In genomic region chr9:77648458-77649108, GRCh38 we compare ENCODE assay signal across 8 cellular contexts. TPM values are rescaled to one million over a fixed set of nuclear protein-coding genes. Genes with fewer than 3 reads are reported as not detected.
DNase-seq lines count a peak whose midpoint lies in the region; ATAC-seq and TF ChIP-seq lines count a peak whose summit lies in the region.

No MANE protein-coding gene starts in this region.

- peaks cover 20% of the 10 kb centered on the region for H3K27me3 ChIP-seq in effector memory CD4-positive, alpha-beta T cell (replicated peaks; ENCODE audit: control insufficient read depth, insufficient read depth, low read length, poor library complexity, severe bottlenecking)
- peaks cover 9% of the 10 kb centered on the region for H3K27me3 ChIP-seq in transverse colon

- H3K9me3 ChIP-seq in effector memory CD4-positive, alpha-beta T cell (ENCODE audit: control insufficient read depth, low read length) = no peaks in the 10 kb centered on the region
- no peaks in the 10 kb centered on the region for H3K9me3 ChIP-seq in transverse colon

- 0 to 8% methylated on average over 8 to 21 of the region's 37 CpGs for WGBS in transverse colon (ENCODE audit: low coverage in 1 of 2), 2 donors

- no peak for TF ChIP-seq CTCF in transverse colon (IDR thresholded peaks at IDR 0.05)

- intact Hi-C loops in transverse colon (cut with DNase I; ENCODE audit: low total_unique reads) = no loop called here

- H3K4me1 ChIP-seq in effector memory CD4-positive, alpha-beta T cell (ENCODE audit: control insufficient read depth, insufficient read depth, low read length, poor library complexity, severe bottlenecking) = peaks cover 10% of the 10 kb centered on the region
- H3K4me1 ChIP-seq in transverse colon = peaks cover 0 to 26% (median 11%) of the 10 kb centered on the region in 4 donors

- ATAC-seq in HG03354 (IDR thresholded peaks at IDR 0.05; ENCODE audit: poor library complexity, severe bottlenecking, unreplicated experiment) = no peak

- TF ChIP-seq EP300 in transverse colon (IDR thresholded peaks at IDR 0.05; ENCODE audit: low read depth) = no peak

- no peak overlapping the region for H3K27ac ChIP-seq in effector memory CD4-positive, alpha-beta T cell (ENCODE audit: insufficient read depth, low read length, poor library complexity, severe bottlenecking)
- peak overlapping the region; percentile 75 to 84 (median 80) for H3K27ac ChIP-seq in transverse colon

- no peaks in the 10 kb centered on the region for H3K36me3 ChIP-seq in effector memory CD4-positive, alpha-beta T cell (ENCODE audit: control insufficient read depth, insufficient read depth, low read length)
- no peaks in the 10 kb centered on the region for H3K36me3 ChIP-seq in transverse colon

- in situ Hi-C loops in transverse colon (cut with MboI; ENCODE audit: low pct_ligation_motif_present in 1 of 4, low pct_unique_long_range_greater_than_20kb in 1 of 4, low sequenced_read_pairs in 3 of 4) = loop anchor here in 1 of 4 donors (25.0 kb wide), 1 partner anchor 186 kb away; no protein-coding TSS in a partner anchor

- H3K4me3 ChIP-seq in effector memory CD4-positive, alpha-beta T cell (ENCODE audit: insufficient read depth, low read depth, low read length, poor library complexity, severe bottlenecking) = peak overlapping the region; percentile 29
- peak overlapping the region; percentile 15 to 64 (median 55) for H3K4me3 ChIP-seq in transverse colon

- peak; percentile 63 for TF ChIP-seq POLR2A in transverse colon (IDR thresholded peaks at IDR 0.05)

- peak; percentile 38 for DNase-seq in EL
- peak; percentile 71 for DNase-seq in NCI-H510A (lab: John Stamatoyannopoulos, UW)
- DNase-seq in effector memory CD4-positive, alpha-beta T cell = no peak
- DNase-seq in medulla oblongata (ENCODE audit: extremely low spot score) = peak; percentile 41
- peak; percentile 71 for DNase-seq in transverse colon
- no peak for DNase-seq in NCI-H1930 (lab: John Stamatoyannopoulos, UW)
- DNase-seq in central memory CD4-positive, alpha-beta T cell = no peak

RNA-seq across cellular contexts. Expression of gene GNA14, which starts 0.5 kb away (rescaled TPM):
- total RNA-seq in transverse colon = 10 to 100 TPM in 3 of 4 donors, 1 to 10 TPM in 1; 9.4 to 64.9 (median 16.9) TPM

Comparison
In these comparisons a context has a peak if more than half of its experiments do, and no peak if none do; other contexts are left out.
1. DNase-seq: peak in EL (single experiment), NCI-H510A (single experiment), medulla oblongata (single experiment) and transverse colon (single experiment); none in effector memory CD4-positive, alpha-beta T cell (0 of 3), NCI-H1930 (0 of 2) and central memory CD4-positive, alpha-beta T cell (single experiment).